ENCODE assay signal across 8 cellular contexts in the genomic region with DNA sequence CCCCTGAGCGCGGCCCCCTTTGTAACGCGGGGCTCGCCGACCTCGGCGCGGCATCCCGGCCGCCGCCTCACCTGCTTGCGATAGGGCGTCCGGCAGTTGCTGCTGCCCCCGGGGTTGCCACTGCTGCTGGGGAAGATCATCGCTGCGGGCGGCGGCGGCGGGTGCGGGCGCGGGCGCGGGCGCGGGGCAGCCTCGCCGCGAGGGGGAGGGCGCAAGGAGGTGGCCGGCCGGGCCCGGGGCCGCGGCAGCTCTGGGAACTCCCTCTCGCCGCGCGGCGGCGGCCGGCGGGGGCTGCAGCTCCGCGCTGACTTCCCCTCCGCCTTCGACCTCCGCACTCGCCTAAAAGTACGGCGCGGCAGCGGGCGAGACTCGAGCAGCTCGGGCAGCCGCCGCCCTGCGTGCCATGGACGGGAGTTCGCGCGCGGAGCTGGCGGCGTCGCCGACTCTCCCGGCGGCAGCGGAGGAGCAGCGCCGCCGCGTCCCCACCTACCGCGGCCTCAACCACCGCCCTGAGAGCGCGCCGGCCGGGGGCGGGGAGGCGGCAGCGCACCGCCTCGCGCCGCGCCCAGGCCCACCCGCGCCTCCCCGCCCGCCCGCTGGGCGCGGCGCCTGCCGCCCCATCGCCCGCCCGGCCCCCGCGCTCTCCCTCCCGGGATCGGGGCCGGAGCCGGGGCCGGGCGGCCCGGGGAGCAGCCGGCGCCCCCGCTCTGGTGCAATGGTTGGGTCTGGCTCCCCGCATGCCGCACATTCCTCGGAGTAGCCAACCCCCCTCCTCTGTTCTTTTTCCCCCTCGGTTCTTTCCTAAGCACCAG.
DNase-seq lines count a peak whose midpoint lies in the region; ATAC-seq and TF ChIP-seq lines count a peak whose summit lies in the region.

No MANE protein-coding gene starts in this region.

- H3K36me3 ChIP-seq in ACC112 (ENCODE audit: insufficient read depth, low read length) (no peaks in the 10 kb centered on the region), OCI-LY7 (ENCODE audit: insufficient read depth, low read length) (no peaks in the 10 kb centered on the region), neuron (ENCODE audit: insufficient read depth, low read length) (no peaks in the 10 kb centered on the region), upper lobe of right lung (no peaks in the 10 kb centered on the region)

- BruUV-seq in OCI-LY7 (replicated peaks; lab: Mats Ljungman, UMichigan) = no TSS peak

- DNase-seq in OCI-LY7 (ENCODE audit: low spot score) (peak; percentile 75), foreskin keratinocyte (no peak), upper lobe of right lung (peak; percentile 88)
- DNase-seq in activated effector memory CD4-positive, alpha-beta T cell treated with anti-CD3 and anti-CD28 coated beads, Interleukin-2, amount 50 U/mL, for 16 hours = peak; percentile 86

- ATAC-seq in GM18861 (IDR thresholded peaks at IDR 0.05; ENCODE audit: unreplicated experiment) (peak; percentile 46), HG03066 (IDR thresholded peaks at IDR 0.05; ENCODE audit: low read depth, unreplicated experiment) (peak; percentile 49), foreskin keratinocyte (peak; percentile 62), upper lobe of right lung (peak; percentile 89)

- no peaks in the 10 kb centered on the region for H3K9me2 ChIP-seq in OCI-LY7 (ENCODE audit: insufficient read depth, low read length)

- H3K9me3 ChIP-seq in OCI-LY7 (ENCODE audit: low read length) = no peaks in the 10 kb centered on the region
- H3K9me3 ChIP-seq in neuron (ENCODE audit: low read length) = peaks cover 2% of the 10 kb centered on the region
- H3K9me3 ChIP-seq in upper lobe of right lung = no peaks in the 10 kb centered on the region

- H2AFZ ChIP-seq in ACC112 (ENCODE audit: low read length, unreplicated experiment) = no peak overlapping the region
- H2AFZ ChIP-seq in OCI-LY7 (ENCODE audit: low read length) = peak overlapping the region; percentile 54; the same call in 1 of the 2 replicates
- no peak overlapping the region for H2AFZ ChIP-seq in neuron (ENCODE audit: low read depth, low read length)

- peak overlapping the region; percentile 82 for H3K4me2 ChIP-seq in OCI-LY7 (ENCODE audit: low read length)

- POLR2A ChIA-PET in OCI-LY7 (lab: Charles Lee) = interaction anchor here (0.6 to 1.6 kb wide), 5 partner anchors 11 to 33 kb away, joined by 3 to 4 read pairs (median 4); no protein-coding TSS in a partner anchor

- no peaks in the 10 kb centered on the region for H3K27me3 ChIP-seq in ACC112 (ENCODE audit: insufficient read depth, low read length)
- no peaks in the 10 kb centered on the region for H3K27me3 ChIP-seq in foreskin keratinocyte
- H3K27me3 ChIP-seq in neuron (ENCODE audit: insufficient read depth, low read length) = peaks cover 22% of the 10 kb centered on the region
- no peaks in the 10 kb centered on the region for H3K27me3 ChIP-seq in upper lobe of right lung

- TF ChIP-seq CTCF in OCI-LY7 (conservative IDR thresholded peaks at IDR 0.05; ENCODE audit: low read length) (no peak), foreskin keratinocyte (conservative IDR thresholded peaks at IDR 0.05) (peak; percentile 32), upper lobe of right lung (IDR thresholded peaks at IDR 0.05) (peak; percentile 11)

- intact Hi-C loops in OCI-LY7 (cut with micrococcal nuclease; ENCODE audit: unreplicated experiment) (loop anchor here (5.0 to 10.0 kb wide), 3 partner anchors 295 to 837 kb away; no protein-coding TSS in a partner anchor), upper lobe of right lung (cut with DNase I) (no loop called here)

- H3K4me3 ChIP-seq in ACC112 (ENCODE audit: low read depth, low read length) = peak overlapping the region; percentile 85
- H3K4me3 ChIP-seq in OCI-LY7 (ENCODE audit: low read depth, low read length, poor library complexity, severe bottlenecking) = peak overlapping the region; percentile 89
- peak overlapping the region; percentile 75 for H3K4me3 ChIP-seq in neuron (ENCODE audit: low read length)
- H3K4me3 ChIP-seq in upper lobe of right lung = peak overlapping the region; percentile 79

- peak overlapping the region; percentile 86 for H3K27ac ChIP-seq in ACC112 (ENCODE audit: low read depth, low read length)
- H3K27ac ChIP-seq in OCI-LY7 (ENCODE audit: low read depth, low read length, poor library complexity, severe bottlenecking) = peak overlapping the region; percentile 80
- peak overlapping the region; percentile 64 for H3K27ac ChIP-seq in foreskin keratinocyte
- peak overlapping the region; percentile 96 for H3K27ac ChIP-seq in upper lobe of right lung

- peaks cover 67% of the 10 kb centered on the region for H3K4me1 ChIP-seq in ACC112 (ENCODE audit: control insufficient read depth, insufficient read depth, low read length, unreplicated experiment)
- H3K4me1 ChIP-seq in OCI-LY7 (ENCODE audit: insufficient read depth, low read length, poor library complexity, severe bottlenecking) = peaks cover 54% of the 10 kb centered on the region
- peaks cover 61% of the 10 kb centered on the region for H3K4me1 ChIP-seq in foreskin keratinocyte
- H3K4me1 ChIP-seq in neuron (ENCODE audit: insufficient read depth, low read length) = peaks cover 27% of the 10 kb centered on the region
- H3K4me1 ChIP-seq in upper lobe of right lung = peaks cover 68% of the 10 kb centered on the region

- H3K79me2 ChIP-seq in ACC112 (ENCODE audit: control insufficient read depth, insufficient read depth, low read length, unreplicated experiment) (peaks cover 80% of the 10 kb centered on the region), OCI-LY7 (ENCODE audit: insufficient read depth, low read depth, low read length) (peaks cover 30% of the 10 kb centered on the region; the same call in 1 of the 2 replicates)

- CTCF ChIA-PET in OCI-LY7 (lab: Charles Lee; ENCODE audit: unreplicated experiment) = no interaction called here

- no peaks in the 10 kb centered on the region for H4K20me1 ChIP-seq in OCI-LY7 (ENCODE audit: insufficient read depth, low read length)

Comparison
In these comparisons a context has a peak if more than half of its experiments do, and no peak if none do; other contexts are left out.
1. DNase-seq: peak in OCI-LY7 (single experiment), activated effector memory CD4-positive, alpha-beta T cell treated with anti-CD3 and anti-CD28 coated beads, Interleukin-2, amount 50 U/mL, for 16 hours (single experiment) and upper lobe of right lung (single experiment); none in foreskin keratinocyte (0 of 2).
2. Peak in every context shown above with its lines, with median percentiles within 50 percentile points of each other: H3K27ac ChIP-seq, H3K4me3 ChIP-seq and ATAC-seq.